Comparison of ENCODE assay signal across 16 cellular contexts in the genomic region with DNA sequence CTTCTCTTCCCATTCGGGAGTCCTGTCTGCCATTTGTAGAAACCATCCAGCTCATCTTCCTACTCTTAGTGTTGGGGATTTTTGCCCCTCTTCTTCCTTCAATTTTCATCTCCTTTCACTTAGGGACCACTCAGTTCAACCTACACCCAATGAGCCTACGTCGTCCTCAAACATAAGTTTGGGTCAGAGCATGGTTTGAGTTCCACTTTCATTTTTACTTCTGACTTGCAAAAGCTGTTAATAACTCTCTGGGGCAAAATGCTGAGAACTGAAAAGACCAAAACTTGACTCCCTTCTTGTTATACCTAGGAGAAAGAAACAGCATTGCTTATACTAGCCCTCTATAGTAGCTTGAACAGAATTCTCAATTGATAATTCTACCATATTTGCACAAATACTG.
A peak's percentile ranks its signal among the peaks of the same experiment; 100 is the strongest.
DNase-seq lines count a peak whose midpoint lies in the region; ATAC-seq and TF ChIP-seq lines count a peak whose summit lies in the region.
"Had no signal": no experiment of that assay in that cellular context is flagged by ENCODE, and none has a peak within 500 bp of the region (broad histone marks: within the 10 kb centered on the region; RNA-seq: fewer than 3 reads in every experiment).

No MANE protein-coding gene starts in this region.

- TF ChIP-seq CTCF in heart right ventricle (IDR thresholded peaks at IDR 0.05): no peak
- no peak for TF ChIP-seq CTCF in GM20000 (IDR thresholded peaks at IDR 0.05; ENCODE audit: extremely low read depth, missing control alignments)
- no peak for TF ChIP-seq CTCF in gastrocnemius medialis (IDR thresholded peaks at IDR 0.05 in 4 of 5, conservative IDR thresholded peaks at IDR 0.05 in 1 of 5)
- TF ChIP-seq CTCF in mucosa of descending colon (IDR thresholded peaks at IDR 0.05): no peak

- DNase-seq in heart right ventricle: no peak
- no peak for DNase-seq in left ventricle myocardium superior
- peak; percentile 4 for DNase-seq in GM20000 (ENCODE audit: low spot score)
- DNase-seq in NCI-H69 (lab: John Stamatoyannopoulos, UW): peak; percentile 58
- DNase-seq in gastrocnemius medialis: no peak
- no peak for DNase-seq in UCSD-AML1 (lab: John Stamatoyannopoulos, UW; ENCODE audit: unreplicated experiment)
- no peak for DNase-seq in mucosa of descending colon
- no peak for DNase-seq in hypothalamus (lab: John Stamatoyannopoulos, UW)
- DNase-seq: dermis blood vessel endothelial cell; MG63; NCI-H187 treated with DMSO at 0.1 percent for 48 hours; NCI-H510A; SIG-M5; stimulated activated naive CD8-positive, alpha-beta T cell treated with anti-CD3 and anti-CD28 coated beads, Interleukin-15, amount 100 ng/mL, for 72 hours; T-helper 2 cell had no signal

- H3K36me3 ChIP-seq in heart right ventricle: no peaks in the 10 kb centered on the region
- H3K36me3 ChIP-seq in gastrocnemius medialis: no peaks in the 10 kb centered on the region
- no peaks in the 10 kb centered on the region for H3K36me3 ChIP-seq in mucosa of descending colon (ENCODE audit: low read depth)
- H3K36me3 ChIP-seq: gastroesophageal sphincter, MG63 had no signal

- WGBS in heart right ventricle, 2 donors: 69 to 75% methylated on average over 3 of the region's 3 CpGs

- peak in 2 of 8 donors; percentile 7 to 24 for ATAC-seq in heart right ventricle
- ATAC-seq in left ventricle myocardium superior: no peak
- no peak for ATAC-seq in gastrocnemius medialis
- ATAC-seq in mucosa of descending colon: no peak
- ATAC-seq: gastroesophageal sphincter; stimulated activated naive CD8-positive, alpha-beta T cell treated with anti-CD3 and anti-CD28 coated beads, Interleukin-15, amount 100 ng/mL, for 72 hours had no signal

- H3K4me3 ChIP-seq in heart right ventricle (peak overlapping the region in 7 of 10 donors; percentile 1 to 33 (median 20)), gastrocnemius medialis (peak overlapping the region; percentile 7 to 32 (median 24)), mucosa of descending colon (no peak overlapping the region)
- H3K4me3 ChIP-seq: gastroesophageal sphincter, MG63 had no signal

- H3K27ac ChIP-seq in heart right ventricle: peak overlapping the region in 5 of 10 donors; percentile 20 to 68 (median 42)
- peak overlapping the region in 3 of 4 donors; percentile 15 to 31 (median 26) for H3K27ac ChIP-seq in gastrocnemius medialis
- H3K27ac ChIP-seq: gastroesophageal sphincter had no signal

- H3K4me1 ChIP-seq in heart right ventricle: peaks cover 0 to 17% (median 4%) of the 10 kb centered on the region in 9 donors
- peaks cover 6 to 7% of the 10 kb centered on the region in 2 donors for H3K4me1 ChIP-seq in gastrocnemius medialis
- no peaks in the 10 kb centered on the region for H3K4me1 ChIP-seq in mucosa of descending colon (ENCODE audit: low read depth)

- no peak for TF ChIP-seq POLR2A in gastrocnemius medialis (IDR thresholded peaks at IDR 0.05)

- in situ Hi-C loops in gastrocnemius medialis (cut with MboI; ENCODE audit: low sequenced_read_pairs in 4 of 4): no loop called here

- peaks cover 0 to 7% (median 0%) of the 10 kb centered on the region in 11 donors for H3K9me3 ChIP-seq in heart right ventricle
- no peaks in the 10 kb centered on the region for H3K9me3 ChIP-seq in gastrocnemius medialis
- H3K9me3 ChIP-seq in mucosa of descending colon: no peaks in the 10 kb centered on the region
- H3K9me3 ChIP-seq: MG63 had no signal

- H3K27me3 ChIP-seq in heart right ventricle (no peaks in the 10 kb centered on the region), gastrocnemius medialis (no peaks in the 10 kb centered on the region)
- H3K27me3 ChIP-seq: gastroesophageal sphincter, MG63 had no signal

- intact Hi-C loops in heart right ventricle (cut with DNase I) (no loop called here), left ventricle myocardium superior (cut with micrococcal nuclease) (no loop called here), gastrocnemius medialis (cut with DNase I; ENCODE audit: low total_unique reads) (no loop called here), mucosa of descending colon (cut with DNase I, micrococcal nuclease) (no loop called here)

Comparison
In these comparisons a context has a peak if more than half of its experiments do, and no peak if none do; other contexts are left out.
1. DNase-seq: peak in GM20000 (single experiment) and NCI-H69 (single experiment); none in heart right ventricle (0 of 2), left ventricle myocardium superior (single experiment), gastrocnemius medialis (0 of 2), UCSD-AML1 (single experiment), mucosa of descending colon (0 of 3) and hypothalamus (0 of 51).